1 cellular context compared by ENCODE assay signal in genomic region chr12:53506881-53507719, GRCh38.
TF ChIP-seq lines count a peak whose summit lies in the region.

TSS of gene NPFF (minus strand) at chr12:53507484. CDS start at chr12:53507474, 10 bp downstream.

TF ChIP-seq in K562, 482 proteins besides CTCF, POLR2A, EP300 and RAD21 (continued from another document):
- TF ChIP-seq SUPT5H (IDR thresholded peaks at IDR 0.05) = peak; percentile 19; the same call in 1 of the 2 replicates
TF ChIP-seq in K562: peak in this region for 1.
